In the genomic region with DNA sequence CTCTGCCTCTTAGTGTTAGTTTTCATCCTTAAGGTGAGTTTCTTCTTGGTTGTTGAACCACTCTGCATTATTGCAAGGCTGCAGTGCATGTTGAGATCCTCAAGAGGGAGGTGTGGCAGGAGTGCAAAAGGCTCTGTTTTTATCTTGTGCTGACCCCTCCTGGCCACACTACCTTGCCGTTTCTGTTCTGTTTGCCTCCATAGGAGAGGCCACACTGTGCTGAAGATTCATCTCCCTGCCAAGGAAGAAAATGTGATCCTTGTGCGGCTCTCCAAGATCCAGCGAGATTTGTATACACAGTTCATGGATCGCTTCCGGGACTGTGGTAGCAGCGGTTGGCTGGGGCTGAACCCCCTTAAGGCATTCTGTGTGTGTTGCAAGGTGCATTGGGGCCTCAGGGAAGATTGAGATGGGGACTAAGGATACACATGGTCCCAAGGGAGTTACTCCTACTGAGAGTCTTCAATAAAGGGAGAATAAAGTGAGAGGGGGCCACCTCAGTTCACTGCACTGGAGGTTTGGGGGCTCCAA, we compare ENCODE assay signal across 8 cellular contexts. TPM values are rescaled to one million over a fixed set of nuclear protein-coding genes. Genes with fewer than 3 reads are reported as not detected.
A peak's percentile ranks its signal among the peaks of the same experiment; 100 is the strongest.
DNase-seq lines count a peak whose midpoint lies in the region; ATAC-seq and TF ChIP-seq lines count a peak whose summit lies in the region.

No MANE protein-coding gene starts in this region.

- 28% methylated on average over 6 of the region's 6 CpGs for WGBS in prostate gland

- no peak overlapping the region for H3K4me3 ChIP-seq in fibroblast of mammary gland (ENCODE audit: control insufficient read depth, low read depth, low read length)
- no peak overlapping the region for H3K4me3 ChIP-seq in prostate gland

- DNase-seq in Daoy (ENCODE audit: low read depth) (peak; percentile 25), MV-4-11 (lab: John Stamatoyannopoulos, UW) (peak; percentile 69), UCSD-AML1 (lab: John Stamatoyannopoulos, UW; ENCODE audit: unreplicated experiment) (peak; percentile 65), fibroblast of mammary gland (ENCODE audit: low read depth) (peak; percentile 73), prostate gland (ENCODE audit: low spot score) (peak; percentile 70), NCI-H1436 treated with DMSO at 0.1 percent for 48 hours (lab: John Stamatoyannopoulos, UW) (no peak)

- H3K27ac ChIP-seq in prostate gland: peak overlapping the region; percentile 43 to 68

- no peaks in the 10 kb centered on the region for H3K27me3 ChIP-seq in prostate gland (replicated peaks; ENCODE audit: insufficient read depth)

- ATAC-seq in GM21737 (IDR thresholded peaks at IDR 0.05; ENCODE audit: unreplicated experiment): peak; percentile 64
- no peak for ATAC-seq in HG03139 (IDR thresholded peaks at IDR 0.05; ENCODE audit: unreplicated experiment)

- H3K4me1 ChIP-seq in prostate gland (replicated peaks): no peaks in the 10 kb centered on the region

- intact Hi-C loops in prostate gland (cut with DNase I): no loop called here

- peaks cover 0 to 10% of the 10 kb centered on the region in 2 donors for H3K36me3 ChIP-seq in prostate gland

- H3K9me3 ChIP-seq in prostate gland: no peaks in the 10 kb centered on the region

- no peak for TF ChIP-seq POLR2A in prostate gland (IDR thresholded peaks at IDR 0.05)

- TF ChIP-seq CTCF in fibroblast of mammary gland (conservative IDR thresholded peaks at IDR 0.05; ENCODE audit: control insufficient read depth, insufficient read depth, low read depth, low read length): peak; percentile 94
- peak; percentile 44 to 92 (median 82) for TF ChIP-seq CTCF in prostate gland (IDR thresholded peaks at IDR 0.05)

RNA-seq across cellular contexts. Expression of a gene that starts 33.0 kb away (rescaled TPM):
- 35.0 and 37.2 TPM in 2 replicates for total RNA-seq in Daoy (2014; rRNA removed; shearing (Covaris generic))
- 100 to 1,000 TPM; 157 to 214 TPM for total RNA-seq in prostate gland
